Comparison of ENCODE assay signal across 1 cellular context in genomic region chr3:105843895-105844500, GRCh38.
TF ChIP-seq lines count a peak whose summit lies in the region.

No MANE protein-coding gene starts in this region.

TF ChIP-seq in HepG2, 621 proteins besides CTCF, POLR2A, EP300 and RAD21:
- TF ChIP-seq SIX1 (CRISPR knock-in tag; IDR thresholded peaks at IDR 0.05; ENCODE audit: borderline replicate concordance), result no peak
- no peak for TF ChIP-seq ZNF589 (CRISPR knock-in tag; conservative IDR thresholded peaks at IDR 0.05)
- TF ChIP-seq NFAT5 (CRISPR knock-in tag; IDR thresholded peaks at IDR 0.05), result no peak
- TF ChIP-seq SNRNP70 (IDR thresholded peaks at IDR 0.05; ENCODE audit: low read depth, low read length), result no peak
TF ChIP-seq in HepG2: peak in this region for 0.
